25 cellular contexts compared by ENCODE assay signal in genomic region chr6:37738216-37738615, GRCh38.
"Had no signal": no experiment of that assay in that cellular context is flagged by ENCODE, and none has a peak within 500 bp of the region (broad histone marks: within the 10 kb centered on the region; RNA-seq: fewer than 3 reads in every experiment).

No MANE protein-coding gene starts in this region.

- H3K36me3 Mint-ChIP-seq: mesothelial cell of epicardium; naive B cell; natural killer cell treated with Interleukin-12 subunit alpha and Interleukin-12 subunit beta and Interleukin-15 and Interleukin-18, amount 100 ng/mL, for 72 hours; neural progenitor cell had no signal

- H3K27ac Mint-ChIP-seq: mesothelial cell of epicardium; natural killer cell treated with Interleukin-12 subunit alpha and Interleukin-12 subunit beta and Interleukin-15 and Interleukin-18, amount 100 ng/mL, for 72 hours; stimulated activated naive CD8-positive, alpha-beta T cell treated with anti-CD3 and anti-CD28 coated beads, Interleukin-15, amount 100 ng/mL, for 72 hours had no signal

- H3K9me3 ChIP-seq: esophagus muscularis mucosa, gastroesophageal sphincter, mucosa of descending colon, prostate gland, right atrium auricular region, suprapubic skin, transverse colon, upper lobe of right lung, uterus had no signal

- DNase-seq: dermis blood vessel endothelial cell; effector memory CD4-positive, alpha-beta T cell; foreskin keratinocyte; mesenchymal stem cell; mucosa of descending colon; naive B cell; stimulated activated CD4-positive, alpha-beta T cell treated with anti-CD3 and anti-CD28 coated beads, Interleukin-12 subunit alpha, Interleukin-12 subunit beta, amount 100 ng/mL, for 4 hours; stimulated activated CD4-positive, alpha-beta T cell treated with anti-CD3 and anti-CD28 coated beads, Interleukin-1b, Interleukin-23, amount 100 ng/mL, for 48 hours; stimulated activated CD4-positive, alpha-beta T cell treated with anti-CD3 and anti-CD28 coated beads, Interleukin-4, amount 100 ng/mL, for 1 hour; stimulated activated CD8-positive, alpha-beta memory T cell treated with anti-CD3 and anti-CD28 coated beads, Interleukin-4, amount 100 ng/mL, for 48 hours; stimulated activated naive CD4-positive, alpha-beta T cell; stimulated activated naive CD8-positive, alpha-beta T cell treated with anti-CD3 and anti-CD28 coated beads, Interleukin-15, amount 100 ng/mL, for 72 hours; transverse colon; upper lobe of right lung; uterus had no signal

- H3K4me3 Mint-ChIP-seq: mesothelial cell of epicardium; natural killer cell treated with Interleukin-12 subunit alpha and Interleukin-12 subunit beta and Interleukin-15 and Interleukin-18, amount 100 ng/mL, for 72 hours; neural progenitor cell; stimulated activated naive CD8-positive, alpha-beta T cell treated with anti-CD3 and anti-CD28 coated beads, Interleukin-15, amount 100 ng/mL, for 72 hours had no signal

- ATAC-seq: foreskin keratinocyte; gastroesophageal sphincter; left lobe of liver; mucosa of descending colon; natural killer cell treated with Interleukin-12 subunit alpha and Interleukin-12 subunit beta and Interleukin-15 and Interleukin-18, amount 100 ng/mL, for 72 hours; sciatic nerve; stimulated activated naive CD8-positive, alpha-beta T cell treated with anti-CD3 and anti-CD28 coated beads, Interleukin-15, amount 100 ng/mL, for 72 hours; upper lobe of right lung had no signal

- H3K9me3 Mint-ChIP-seq: naive B cell; natural killer cell treated with Interleukin-12 subunit alpha and Interleukin-12 subunit beta and Interleukin-15 and Interleukin-18, amount 100 ng/mL, for 72 hours; neural progenitor cell; stimulated activated naive CD8-positive, alpha-beta T cell treated with anti-CD3 and anti-CD28 coated beads, Interleukin-15, amount 100 ng/mL, for 72 hours had no signal
